ENCODE assay signal across 15 cellular contexts in genomic region chr2:188279093-188279445, GRCh38. TPM values are rescaled to one million over a fixed set of nuclear protein-coding genes. Genes with fewer than 3 reads are reported as not detected.
"Had no signal": no experiment of that assay in that cellular context is flagged by ENCODE, and none has a peak within 500 bp of the region (broad histone marks: within the 10 kb centered on the region; RNA-seq: fewer than 3 reads in every experiment).

No MANE protein-coding gene starts in this region.

- ATAC-seq: left ventricle myocardium superior, sciatic nerve had no signal

- H3K27ac Mint-ChIP-seq: activated B cell treated with CpG ODN at 0.5 μM for 24 hours; activated CD4-positive, alpha-beta T cell treated with anti-CD3 and anti-CD28 coated beads, Interleukin-2, amount 10 ng/mL, durations not matched to agents 7 days and 5 days; activated naive CD4-positive, alpha-beta T cell treated with anti-CD3 and anti-CD28 coated beads, Interleukin-2, amount 50 U/mL, for 24 hours; dendritic cell treated with granulocyte-macrophage colony-stimulating factor and Interleukin-4, amounts not matched to agents 40 ng/mL and 50 ng/mL, for 4 days had no signal

- H3K27me3 Mint-ChIP-seq: activated B cell treated with CpG ODN at 0.5 μM for 24 hours; activated CD4-positive, alpha-beta T cell treated with anti-CD3 and anti-CD28 coated beads, Interleukin-2, amount 10 ng/mL, durations not matched to agents 7 days and 5 days; activated naive CD4-positive, alpha-beta T cell treated with anti-CD3 and anti-CD28 coated beads, Interleukin-2, amount 50 U/mL, for 24 hours; brain; central memory CD8-positive, alpha-beta T cell; dendritic cell treated with granulocyte-macrophage colony-stimulating factor and Interleukin-4, amounts not matched to agents 40 ng/mL and 50 ng/mL, for 4 days had no signal

- DNase-seq: activated B cell treated with CpG ODN at 0.5 μM for 24 hours; activated CD4-positive, alpha-beta T cell treated with anti-CD3 and anti-CD28 coated beads, Interleukin-2, amount 10 ng/mL, durations not matched to agents 7 days and 5 days; activated T-cell treated with anti-CD3 and anti-CD28 coated beads, Interleukin-2, amount 50 U/mL, for 1 hour; amniotic stem cell; head of caudate nucleus; left ventricle myocardium superior; mesenchymal stem cell; stimulated activated CD4-positive, alpha-beta T cell treated with anti-CD3 and anti-CD28 coated beads, Interleukin-12 subunit alpha, Interleukin-12 subunit beta, amount 100 ng/mL, for 4 hours; stimulated activated naive CD4-positive, alpha-beta T cell had no signal

- H3K36me3 Mint-ChIP-seq: activated naive CD4-positive, alpha-beta T cell treated with anti-CD3 and anti-CD28 coated beads, Interleukin-2, amount 50 U/mL, for 24 hours; brain had no signal

- H3K4me3 Mint-ChIP-seq: activated B cell treated with CpG ODN at 0.5 μM for 24 hours; activated CD4-positive, alpha-beta T cell treated with anti-CD3 and anti-CD28 coated beads, Interleukin-2, amount 10 ng/mL, durations not matched to agents 7 days and 5 days; activated naive CD4-positive, alpha-beta T cell treated with anti-CD3 and anti-CD28 coated beads, Interleukin-2, amount 50 U/mL, for 24 hours; central memory CD8-positive, alpha-beta T cell; dendritic cell treated with granulocyte-macrophage colony-stimulating factor and Interleukin-4, amounts not matched to agents 40 ng/mL and 50 ng/mL, for 4 days had no signal

- H3K9me3 Mint-ChIP-seq: activated CD4-positive, alpha-beta T cell treated with anti-CD3 and anti-CD28 coated beads, Interleukin-2, amount 10 ng/mL, durations not matched to agents 7 days and 5 days; activated naive CD4-positive, alpha-beta T cell treated with anti-CD3 and anti-CD28 coated beads, Interleukin-2, amount 50 U/mL, for 24 hours had no signal

- H3K4me1 Mint-ChIP-seq: activated B cell treated with CpG ODN at 0.5 μM for 24 hours; activated CD4-positive, alpha-beta T cell treated with anti-CD3 and anti-CD28 coated beads, Interleukin-2, amount 10 ng/mL, durations not matched to agents 7 days and 5 days; activated naive CD4-positive, alpha-beta T cell treated with anti-CD3 and anti-CD28 coated beads, Interleukin-2, amount 50 U/mL, for 24 hours; central memory CD8-positive, alpha-beta T cell had no signal

RNA-seq across cellular contexts. Expression of gene GULP1, which starts 12.6 kb away (rescaled TPM):
- total RNA-seq: activated B cell treated with CpG ODN at 0.5 μM for 24 hours; activated CD4-positive, alpha-beta T cell treated with anti-CD3 and anti-CD28 coated beads, Interleukin-2, amount 10 ng/mL, durations not matched to agents 7 days and 5 days; T-helper 1 cell treated with Interleukin-12 subunit alpha and Interleukin-12 subunit beta and Interleukin-4 antibody, amounts not matched to agents 30 ng/mL and 1 ng/mL, for 36 hours had no signal
